In the genomic region with DNA sequence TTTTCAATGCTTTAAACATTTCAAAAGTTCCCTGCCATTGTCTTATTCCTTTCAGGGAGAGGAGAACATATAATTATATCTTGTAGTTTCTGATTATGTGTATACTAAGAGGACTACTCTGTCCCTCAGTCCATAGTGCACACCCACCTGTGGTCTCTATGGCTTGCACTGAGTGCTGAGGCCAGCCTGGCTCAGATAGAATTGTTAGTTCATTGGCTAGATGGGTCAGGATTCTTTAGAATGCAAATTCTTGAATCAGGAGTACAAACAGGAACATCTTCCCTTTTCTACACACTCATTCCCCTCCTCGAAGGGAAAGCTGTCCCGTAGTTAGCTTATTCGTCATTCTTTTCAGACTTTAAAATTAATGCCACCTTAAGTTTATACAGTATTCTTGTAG, we compare ENCODE assay signal across 18 cellular contexts. TPM values are rescaled to one million over a fixed set of nuclear protein-coding genes. Genes with fewer than 3 reads are reported as not detected.
DNase-seq lines count a peak whose midpoint lies in the region; ATAC-seq and TF ChIP-seq lines count a peak whose summit lies in the region.
"Had no signal": no experiment of that assay in that cellular context is flagged by ENCODE, and none has a peak within 500 bp of the region (broad histone marks: within the 10 kb centered on the region; RNA-seq: fewer than 3 reads in every experiment).

No MANE protein-coding gene starts in this region.

- POLR2A ChIA-PET in MCF 10A (lab: Yijun Ruan, JAX), result interaction anchor here (0.8 to 1.7 kb wide), 4 partner anchors 36 to 233 kb away, joined by 3 to 5 read pairs (median 4); no protein-coding TSS in a partner anchor

- DNase-seq in MCF 10A (ENCODE audit: unreplicated experiment) (no peak), breast epithelium (ENCODE audit: low spot score in 2 of 2) (no peak), adrenal gland (no peak), body of pancreas (no peak), NCI-H1092 (lab: John Stamatoyannopoulos, UW) (no peak), HuH-7.5 (ENCODE audit: low spot score) (no peak), colonic mucosa (no peak)
- DNase-seq: activated CD8-positive, alpha-beta memory T cell treated with anti-CD3 and anti-CD28 coated beads, Interleukin-2, amount 10 ng/mL, durations not matched to agents 7 days and 5 days; activated naive CD4-positive, alpha-beta T cell treated with Interleukin-2 at 50 U/mL for 16 hours; brain microvascular endothelial cell; EL; head of caudate nucleus; islet precursor cell; NCI-H1105 treated with DMSO at 0.1 percent for 48 hours; stimulated activated CD4-positive, alpha-beta T cell treated with anti-CD3 and anti-CD28 coated beads, Interleukin-2, amount 100 ng/mL, for 24 hours had no signal

- peaks cover 41% of the 10 kb centered on the region for H3K4me1 Mint-ChIP-seq in MCF 10A (ENCODE audit: insufficient read depth, unreplicated experiment)

- H3K4me3 Mint-ChIP-seq in MCF 10A (ENCODE audit: unreplicated experiment), result no peak overlapping the region
- H3K4me3 Mint-ChIP-seq: activated CD8-positive, alpha-beta memory T cell treated with anti-CD3 and anti-CD28 coated beads, Interleukin-2, amount 10 ng/mL, durations not matched to agents 7 days and 5 days had no signal

- H3K9me3 Mint-ChIP-seq in MCF 10A (ENCODE audit: unreplicated experiment), result peaks cover 8% of the 10 kb centered on the region

- H3K4me3 ChIP-seq in breast epithelium (no peak overlapping the region), adrenal gland (no peak overlapping the region), body of pancreas (no peak overlapping the region), colonic mucosa (no peak overlapping the region)
- H3K4me3 ChIP-seq: A549 had no signal

- 30 to 52% (median 45%) methylated on average over 3 of the region's 3 CpGs for WGBS in adrenal gland, 4 donors
- WGBS in body of pancreas, 2 donors, result 50 to 61% methylated on average over 3 of the region's 3 CpGs

- H3K27me3 Mint-ChIP-seq in MCF 10A (ENCODE audit: insufficient read depth, unreplicated experiment), result no peaks in the 10 kb centered on the region
- H3K27me3 Mint-ChIP-seq: activated CD8-positive, alpha-beta memory T cell treated with anti-CD3 and anti-CD28 coated beads, Interleukin-2, amount 10 ng/mL, durations not matched to agents 7 days and 5 days had no signal

- H3K27ac Mint-ChIP-seq in MCF 10A (ENCODE audit: low read depth, unreplicated experiment), result peak overlapping the region; percentile 46
- H3K27ac Mint-ChIP-seq: activated CD8-positive, alpha-beta memory T cell treated with anti-CD3 and anti-CD28 coated beads, Interleukin-2, amount 10 ng/mL, durations not matched to agents 7 days and 5 days had no signal

- H3K36me3 Mint-ChIP-seq in MCF 10A (ENCODE audit: insufficient read depth, unreplicated experiment), result peaks cover 20% of the 10 kb centered on the region

- no peak overlapping the region for H3K27ac ChIP-seq in breast epithelium
- H3K27ac ChIP-seq in adrenal gland, result peak overlapping the region in 3 of 5 donors; percentile 11 to 29 (median 20)
- H3K27ac ChIP-seq in body of pancreas, result no peak overlapping the region
- H3K27ac ChIP-seq in colonic mucosa, result no peak overlapping the region
- H3K27ac ChIP-seq: A549, brain microvascular endothelial cell had no signal

- CTCF ChIA-PET in MCF 10A (lab: Yijun Ruan, JAX), result interaction anchor here (0.7 to 1.0 kb wide), 2 partner anchors 12 to 35 kb away, joined by 4 read pairs; no protein-coding TSS in a partner anchor

- no peaks in the 10 kb centered on the region for H3K36me3 ChIP-seq in breast epithelium
- H3K36me3 ChIP-seq in adrenal gland (replicated peaks in 1 of 2), result no peaks in the 10 kb centered on the region
- H3K36me3 ChIP-seq in body of pancreas (replicated peaks in 1 of 2; ENCODE audit: insufficient read depth in 1 of 2, low read depth in 2 of 2), result no peaks in the 10 kb centered on the region
- no peaks in the 10 kb centered on the region for H3K36me3 ChIP-seq in colonic mucosa

- no TSS peak for BruUV-seq in MCF 10A (replicated peaks; lab: Mats Ljungman, UMichigan)

- ATAC-seq in HG02852 (IDR thresholded peaks at IDR 0.05; ENCODE audit: unreplicated experiment) (peak; percentile 71), body of pancreas (no peak)
- ATAC-seq: A549; activated CD8-positive, alpha-beta memory T cell treated with anti-CD3 and anti-CD28 coated beads, Interleukin-2, amount 10 ng/mL, durations not matched to agents 7 days and 5 days; sciatic nerve had no signal

- no peak overlapping the region for H3K9ac ChIP-seq in colonic mucosa (ENCODE audit: low read depth in 2 of 2, low read length in 2 of 2)

- no peak for TF ChIP-seq POLR2A in breast epithelium (IDR thresholded peaks at IDR 0.05)
- no peak for TF ChIP-seq POLR2A in adrenal gland (IDR thresholded peaks at IDR 0.05)
- no peak for TF ChIP-seq POLR2A in body of pancreas (IDR thresholded peaks at IDR 0.05)

- no peaks in the 10 kb centered on the region for H3K9me3 ChIP-seq in breast epithelium
- H3K9me3 ChIP-seq in adrenal gland (replicated peaks in 1 of 3), result no peaks in the 10 kb centered on the region
- no peaks in the 10 kb centered on the region for H3K9me3 ChIP-seq in body of pancreas
- no peaks in the 10 kb centered on the region for H3K9me3 ChIP-seq in colonic mucosa
- H3K9me3 ChIP-seq: A549 had no signal

- H3K4me1 ChIP-seq in breast epithelium, result peaks cover 0 to 12% of the 10 kb centered on the region in 2 donors
- peaks cover 38 to 75% of the 10 kb centered on the region in 2 donors for H3K4me1 ChIP-seq in adrenal gland (replicated peaks in 1 of 2)
- H3K4me1 ChIP-seq in body of pancreas, result peaks cover 61% of the 10 kb centered on the region
- peaks cover 9% of the 10 kb centered on the region for H3K4me1 ChIP-seq in colonic mucosa

- H3K27me3 ChIP-seq in breast epithelium (no peaks in the 10 kb centered on the region), adrenal gland (no peaks in the 10 kb centered on the region), body of pancreas (no peaks in the 10 kb centered on the region), colonic mucosa (no peaks in the 10 kb centered on the region)
- H3K27me3 ChIP-seq: brain microvascular endothelial cell had no signal

- TF ChIP-seq CTCF in MCF 10A (IDR thresholded peaks at IDR 0.05; ENCODE audit: unreplicated experiment), result no peak
- TF ChIP-seq CTCF in breast epithelium (IDR thresholded peaks at IDR 0.05), result no peak
- no peak for TF ChIP-seq CTCF in adrenal gland (IDR thresholded peaks at IDR 0.05)
- no peak for TF ChIP-seq CTCF in body of pancreas (IDR thresholded peaks at IDR 0.05)
- no peak for TF ChIP-seq CTCF in colonic mucosa (IDR thresholded peaks at IDR 0.05)

- intact Hi-C loops in MCF 10A (cut with micrococcal nuclease) (no loop called here), breast epithelium (cut with DNase I; ENCODE audit: low total_unique reads) (no loop called here), adrenal gland (cut with DNase I) (no loop called here), body of pancreas (cut with DNase I) (no loop called here), colonic mucosa (cut with DNase I) (no loop called here)

RNA-seq across cellular contexts. Expression of a gene that starts 8.2 kb away (rescaled TPM):
- total RNA-seq in MCF 10A (2022) (69.3 and 76.6 TPM in 2 replicates), breast epithelium (10 to 100 TPM; 31.8 to 65.3 (median 42.3) TPM), adrenal gland (10 to 100 TPM; 18.5 to 61.2 (median 47.1) TPM), body of pancreas (10 to 100 TPM; 28.5 to 29.7 TPM), colonic mucosa (10 to 100 TPM; 33.2 to 66.9 TPM)
- 10 to 100 TPM in 1 of 3 donors, 1 to 10 TPM in 2; 5.1 to 18.2 (median 6.2) TPM for polyA plus RNA-seq in adrenal gland

Comparison
In these comparisons a context has a peak if more than half of its experiments do, and no peak if none do; other contexts are left out.
1. H3K27ac ChIP-seq: peak in adrenal gland (3 of 5); none in breast epithelium (0 of 2), body of pancreas (0 of 4) and colonic mucosa (single experiment).